In the genomic region with DNA sequence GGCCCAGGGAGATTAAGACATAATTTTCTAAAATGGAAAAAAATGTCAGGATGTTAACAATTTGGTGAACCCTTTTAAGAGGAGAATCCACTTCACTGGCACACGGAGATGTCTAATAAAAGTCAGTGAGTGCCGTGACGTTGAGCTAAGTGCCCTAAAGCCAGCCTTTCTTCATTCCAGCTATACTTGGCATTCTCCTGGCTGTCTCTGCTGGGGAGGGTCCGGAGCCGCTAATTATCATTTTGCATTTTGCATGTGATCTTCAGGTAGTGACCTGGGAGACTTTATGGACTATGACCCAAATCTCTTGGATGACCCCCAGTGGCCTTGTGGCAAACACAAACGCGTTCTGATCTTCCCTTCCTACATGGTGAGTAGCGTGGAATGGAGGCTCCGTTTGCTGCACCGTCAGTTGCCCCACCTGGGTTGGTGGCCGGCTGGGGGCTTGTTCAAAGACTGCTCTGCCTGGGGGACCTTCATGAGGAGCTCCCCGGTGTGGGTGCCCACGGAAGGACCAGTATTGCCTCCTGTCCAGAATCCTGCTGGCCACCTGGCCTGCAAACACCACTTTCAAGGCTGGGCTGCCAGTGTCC, we compare ENCODE assay signal across 10 cellular contexts.
DNase-seq lines count a peak whose midpoint lies in the region; TF ChIP-seq lines count a peak whose summit lies in the region.
"Had no signal": no experiment of that assay in that cellular context is flagged by ENCODE, and none has a peak within 500 bp of the region (broad histone marks: within the 10 kb centered on the region; RNA-seq: fewer than 3 reads in every experiment).

No MANE protein-coding gene starts in this region.

- no peak overlapping the region for H3K4me3 Mint-ChIP-seq in MCF 10A (ENCODE audit: unreplicated experiment)

- in situ Hi-C loops in mammary epithelial cell (cut with MboI; ENCODE audit: low sequenced_read_pairs in 2 of 2) (no loop called here), transverse colon (cut with MboI; ENCODE audit: low pct_ligation_motif_present in 1 of 4, low pct_unique_long_range_greater_than_20kb in 1 of 4, low sequenced_read_pairs in 3 of 4) (no loop called here)

- H3K4me3 ChIP-seq in breast epithelium (peak overlapping the region in 1 of 3 donors; percentile 67), mammary epithelial cell (replicated peaks in 1 of 3; ENCODE audit: insufficient read depth in 1 of 3, low read depth in 2 of 3, low read length in 3 of 3) (no peak overlapping the region), muscle layer of colon (ENCODE audit: low read depth in 1 of 2, low read length in 2 of 2) (peak overlapping the region; percentile 12 to 58), transverse colon (no peak overlapping the region)

- H3K27ac ChIP-seq in breast epithelium (peak overlapping the region; percentile 91 to 92), mammary epithelial cell (ENCODE audit: insufficient read depth, low read depth, low read length) (no peak overlapping the region), muscle layer of colon (ENCODE audit: low read depth, low read length) (no peak overlapping the region), transverse colon (peak overlapping the region; percentile 77 to 81 (median 78))

- H3K27me3 Mint-ChIP-seq in MCF 10A (ENCODE audit: insufficient read depth, unreplicated experiment), result no peaks in the 10 kb centered on the region

- peak overlapping the region; percentile 90 for H3K4me2 ChIP-seq in mammary epithelial cell (ENCODE audit: insufficient read depth, low read depth, low read length)

- H3K4me1 ChIP-seq in breast epithelium (peaks cover 13% of the 10 kb centered on the region in 2 donors), mammary epithelial cell (ENCODE audit: insufficient read depth, low read length) (peaks cover 17% of the 10 kb centered on the region), muscle layer of colon (ENCODE audit: insufficient read depth, low read length) (peaks cover 21% of the 10 kb centered on the region), transverse colon (peaks cover 9 to 19% (median 12%) of the 10 kb centered on the region in 4 donors)

- H3K9ac ChIP-seq in mammary epithelial cell (ENCODE audit: insufficient read depth, low read length) (no peak overlapping the region), muscle layer of colon (ENCODE audit: low read length) (no peak overlapping the region)

- WGBS in mammary epithelial cell (ENCODE audit: low coverage, missing lambda C conversion rate), result 92% methylated on average over 11 of the region's 13 CpGs
- 85 to 88% methylated on average over 3 to 13 of the region's 13 CpGs for WGBS in transverse colon (ENCODE audit: low coverage in 1 of 2), 2 donors

- peaks cover 6% of the 10 kb centered on the region for H3K36me3 Mint-ChIP-seq in MCF 10A (ENCODE audit: insufficient read depth, unreplicated experiment)

- H3K9me3 Mint-ChIP-seq in MCF 10A (ENCODE audit: unreplicated experiment), result no peaks in the 10 kb centered on the region
- H3K9me3 Mint-ChIP-seq: naive thymus-derived CD8-positive, alpha-beta T cell had no signal

- no peaks in the 10 kb centered on the region for H3K27me3 ChIP-seq in breast epithelium
- H3K27me3 ChIP-seq in mammary epithelial cell (ENCODE audit: insufficient read depth, low read length), result no peaks in the 10 kb centered on the region
- H3K27me3 ChIP-seq in muscle layer of colon (ENCODE audit: control insufficient read depth in 1 of 2, insufficient read depth in 2 of 2, low read length in 2 of 2), result no peaks in the 10 kb centered on the region
- no peaks in the 10 kb centered on the region for H3K27me3 ChIP-seq in transverse colon

- no peaks in the 10 kb centered on the region for H3K9me3 ChIP-seq in breast epithelium
- H3K9me3 ChIP-seq in mammary epithelial cell (replicated peaks; ENCODE audit: insufficient read depth, low read length), result no peaks in the 10 kb centered on the region
- no peaks in the 10 kb centered on the region for H3K9me3 ChIP-seq in muscle layer of colon (ENCODE audit: low read length)
- no peaks in the 10 kb centered on the region for H3K9me3 ChIP-seq in transverse colon

- no peak for TF ChIP-seq EP300 in transverse colon (IDR thresholded peaks at IDR 0.05; ENCODE audit: low read depth)

- no peaks in the 10 kb centered on the region for H3K79me2 ChIP-seq in mammary epithelial cell (ENCODE audit: insufficient read depth, low read length)

- peak overlapping the region; percentile 82 for H2AFZ ChIP-seq in mammary epithelial cell (ENCODE audit: low read depth, low read length)

- dilution Hi-C loops in mammary epithelial cell (cut with HindIII; ENCODE audit: low sequenced_read_pairs), result no loop called here

- H3K36me3 ChIP-seq in breast epithelium, result no peaks in the 10 kb centered on the region
- no peaks in the 10 kb centered on the region for H3K36me3 ChIP-seq in mammary epithelial cell (ENCODE audit: insufficient read depth, low read length)
- H3K36me3 ChIP-seq in muscle layer of colon (ENCODE audit: insufficient read depth, low read length), result no peaks in the 10 kb centered on the region
- no peaks in the 10 kb centered on the region for H3K36me3 ChIP-seq in transverse colon

- no peak for DNase-seq in breast epithelium (ENCODE audit: low spot score in 2 of 2)
- no peak for DNase-seq in MCF 10A (ENCODE audit: unreplicated experiment)
- DNase-seq in mammary epithelial cell, result no peak
- no peak for DNase-seq in transverse colon
- DNase-seq in kidney tubule cell (ENCODE audit: low spot score), result no peak
- DNase-seq in UCSD-AML1 (lab: John Stamatoyannopoulos, UW; ENCODE audit: unreplicated experiment), result no peak
- DNase-seq in OCI-M1 (lab: John Stamatoyannopoulos, UW), result no peak
- DNase-seq: NCI-H748 treated with DMSO at 0.1 percent for 48 hours had no signal

- intact Hi-C loops in breast epithelium (cut with DNase I; ENCODE audit: low total_unique reads), result no loop called here
- intact Hi-C loops in MCF 10A (cut with micrococcal nuclease), result loop anchor here (5.0 kb wide), 1 partner anchor 140 kb away; no protein-coding TSS in a partner anchor
- intact Hi-C loops in mammary epithelial cell (cut with micrococcal nuclease), result loop anchor here (1.0 to 5.0 kb wide), 3 partner anchors 80 to 141 kb away; no protein-coding TSS in a partner anchor
- intact Hi-C loops in transverse colon (cut with DNase I; ENCODE audit: low total_unique reads), result no loop called here

- CTCF ChIA-PET in MCF 10A (lab: Yijun Ruan, JAX) (interaction anchor here (0.6 to 1.0 kb wide), 4 partner anchors 9 to 84 kb away, joined by 3 to 7 read pairs (median 3); no protein-coding TSS in a partner anchor), mammary epithelial cell (lab: Charles Lee; ENCODE audit: low non-redundant PET) (no interaction called here)

- TF ChIP-seq CTCF in breast epithelium (IDR thresholded peaks at IDR 0.05) (no peak), MCF 10A (IDR thresholded peaks at IDR 0.05; ENCODE audit: unreplicated experiment) (no peak), mammary epithelial cell (conservative IDR thresholded peaks at IDR 0.05 in 1 of 2, IDR thresholded peaks at IDR 0.05 in 1 of 2; ENCODE audit: extremely low read depth in 1 of 2, insufficient read depth in 1 of 2, low read depth in 1 of 2, low read length in 2 of 2) (no peak), transverse colon (IDR thresholded peaks at IDR 0.05) (no peak)

- BruUV-seq in MCF 10A (replicated peaks; lab: Mats Ljungman, UMichigan) (no TSS peak), mammary epithelial cell (replicated peaks; lab: Mats Ljungman, UMichigan) (no TSS peak)

- TF ChIP-seq POLR2A in breast epithelium (IDR thresholded peaks at IDR 0.05) (no peak), transverse colon (IDR thresholded peaks at IDR 0.05) (no peak)

- peaks cover 11% of the 10 kb centered on the region for H3K4me1 Mint-ChIP-seq in MCF 10A (ENCODE audit: insufficient read depth, unreplicated experiment)

- POLR2A ChIA-PET in MCF 10A (lab: Yijun Ruan, JAX), result interaction anchor here (0.6 to 1.4 kb wide), 7 partner anchors 13 to 206 kb away, joined by 3 to 9 read pairs (median 4); no protein-coding TSS in a partner anchor

- H4K20me1 ChIP-seq in mammary epithelial cell (ENCODE audit: insufficient read depth, low read length), result no peaks in the 10 kb centered on the region

- H3K27ac Mint-ChIP-seq in MCF 10A (ENCODE audit: low read depth, unreplicated experiment), result no peak overlapping the region

Comparison
In these comparisons a context has a peak if more than half of its experiments do, and no peak if none do; other contexts are left out.
1. H3K27ac ChIP-seq: peak in breast epithelium (2 of 2) and transverse colon (4 of 4); none in mammary epithelial cell (single experiment) and muscle layer of colon (single experiment).
2. intact Hi-C loops: an anchor here in MCF 10A (5.0 kb wide) and mammary epithelial cell (1.0 to 5.0 kb wide); none called in breast epithelium and transverse colon.
3. H3K4me3 ChIP-seq: peak in muscle layer of colon (2 of 2); none in mammary epithelial cell (0 of 3) and transverse colon (0 of 4).